ENCODE assay signal across 25 cellular contexts in genomic region chr15:98673133-98673532, GRCh38. TPM values are rescaled to one million over a fixed set of nuclear protein-coding genes. Genes with fewer than 3 reads are reported as not detected.
A peak's percentile ranks its signal among the peaks of the same experiment; 100 is the strongest.
DNase-seq lines count a peak whose midpoint lies in the region; ATAC-seq, FAIRE-seq and TF ChIP-seq lines count a peak whose summit lies in the region.
"Had no signal": no experiment of that assay in that cellular context is flagged by ENCODE, and none has a peak within 500 bp of the region (broad histone marks: within the 10 kb centered on the region; RNA-seq: fewer than 3 reads in every experiment).

No MANE protein-coding gene starts in this region.

- H3K27me3 ChIP-seq in heart left ventricle: no peaks in the 10 kb centered on the region
- no peaks in the 10 kb centered on the region for H3K27me3 ChIP-seq in tibial artery
- H3K27me3 ChIP-seq: sigmoid colon, upper lobe of left lung had no signal

- H3K36me3 Mint-ChIP-seq in WTC11 (no peaks in the 10 kb centered on the region; the same call in 1 of the 2 replicates), mesothelial cell of epicardium (no peaks in the 10 kb centered on the region)

- no peak for TF ChIP-seq POLR2A in heart left ventricle (IDR thresholded peaks at IDR 0.05)

- H3K36me3 ChIP-seq in heart left ventricle: no peaks in the 10 kb centered on the region
- H3K36me3 ChIP-seq in tibial artery: no peaks in the 10 kb centered on the region
- H3K36me3 ChIP-seq: sigmoid colon, upper lobe of left lung had no signal

- H3K27ac ChIP-seq in heart left ventricle: peak overlapping the region in 10 of 12 donors; percentile 5 to 90 (median 75)
- peak overlapping the region; percentile 50 to 62 for H3K27ac ChIP-seq in tibial artery
- H3K27ac ChIP-seq: epithelial cell of prostate had no signal

- intact Hi-C loops in heart left ventricle (cut with DNase I): loop anchor here in 5 of 10 donors (5.0 to 10.0 kb wide), 4 partner anchors 44 to 104 kb away; no protein-coding TSS in a partner anchor
- intact Hi-C loops in Right ventricle myocardium inferior (cut with DNase I): loop anchor here (5.0 kb wide), 2 partner anchors 54 to 104 kb away; no protein-coding TSS in a partner anchor
- intact Hi-C loops in tibial artery (cut with DNase I; ENCODE audit: low total_unique reads): no loop called here

- H3K4me3 ChIP-seq in heart left ventricle (no peak overlapping the region), tibial artery (no peak overlapping the region)
- H3K4me3 ChIP-seq: sigmoid colon, upper lobe of left lung had no signal

- peak overlapping the region; percentile 16 for H3K4me3 Mint-ChIP-seq in WTC11
- H3K4me3 Mint-ChIP-seq in mesothelial cell of epicardium: no peak overlapping the region
- H3K4me3 Mint-ChIP-seq: activated T-helper 1 cell treated with anti-CD3 and anti-CD28 coated beads, Interleukin-12 subunit alpha, Interleukin-12 subunit beta, Interleukin-2, Interleukin-4 antibody, amounts not matched to agents 30 ng/mL and 10 ng/mL and 1 ng/mL, durations not matched to agents 14 hours and 24 hours and 36 hours; CD14-positive monocyte had no signal

- no peak for ATAC-seq in heart left ventricle
- no peak for ATAC-seq in Right ventricle myocardium inferior
- no peak for ATAC-seq in WTC11
- ATAC-seq: activated CD4-positive, CD25-positive, alpha-beta regulatory T cell treated with anti-CD3 and anti-CD28 coated beads, Interleukin-2, amount 50 U/mL, for 24 hours; left colon; SK-N-SH treated with all-trans-retinoic acid at 6 μM for 48 hours had no signal

- H3K27ac Mint-ChIP-seq in WTC11 (peak overlapping the region; percentile 96), mesothelial cell of epicardium (peak overlapping the region; percentile 5)
- H3K27ac Mint-ChIP-seq: activated T-helper 1 cell treated with anti-CD3 and anti-CD28 coated beads, Interleukin-12 subunit alpha, Interleukin-12 subunit beta, Interleukin-2, Interleukin-4 antibody, amounts not matched to agents 30 ng/mL and 10 ng/mL and 1 ng/mL, durations not matched to agents 14 hours and 24 hours and 36 hours; CD14-positive monocyte had no signal

- DNase-seq in heart left ventricle: no peak
- no peak for DNase-seq in Right ventricle myocardium inferior (ENCODE audit: missing footprints)
- no peak for DNase-seq in WTC11 (ENCODE audit: low spot score)
- no peak for DNase-seq in mesothelial cell of epicardium (ENCODE audit: low spot score in 2 of 2, unreplicated experiment in 2 of 2)
- no peak for DNase-seq in tibial artery
- DNase-seq in urothelium cell line (ENCODE audit: low spot score): no peak
- DNase-seq in activated CD8-positive, alpha-beta memory T cell treated with anti-CD3 and anti-CD28 coated beads for 24 hours: no peak
- DNase-seq in GM19239 (ENCODE audit: insufficient read length, low spot score): no peak
- DNase-seq: activated CD4-positive, alpha-beta T cell treated with anti-CD3 and anti-CD28 coated beads, Interleukin-2, amount 50 U/mL, for 4 hours; activated naive CD4-positive, alpha-beta T cell treated with Interleukin-2 at 50 U/mL for 16 hours; DMS79 treated with DMSO at 0.1 percent for 48 hours; GDM1; left colon; NCI-H1436 treated with DMSO at 0.1 percent for 48 hours; OCI-M1; sigmoid colon; stimulated activated CD4-positive, alpha-beta T cell treated with anti-CD3 and anti-CD28 coated beads, Interleukin-4, amount 100 ng/mL, for 1 hour; T-helper 2 cell; upper lobe of left lung had no signal

- POLR2A ChIA-PET in WTC11 (lab: Charles Lee): no interaction called here

- H3K4me1 ChIP-seq in heart left ventricle (peaks cover 0 to 88% (median 58%) of the 10 kb centered on the region in 12 donors), tibial artery (peaks cover 5 to 99% (median 69%) of the 10 kb centered on the region in 4 donors)

- H3K9me3 Mint-ChIP-seq in WTC11 (no peaks in the 10 kb centered on the region), mesothelial cell of epicardium (no peaks in the 10 kb centered on the region)
- H3K9me3 Mint-ChIP-seq: activated T-helper 1 cell treated with anti-CD3 and anti-CD28 coated beads, Interleukin-12 subunit alpha, Interleukin-12 subunit beta, Interleukin-2, Interleukin-4 antibody, amounts not matched to agents 30 ng/mL and 10 ng/mL and 1 ng/mL, durations not matched to agents 14 hours and 24 hours and 36 hours; CD14-positive monocyte had no signal

- H3K4me1 Mint-ChIP-seq in WTC11 (peaks cover 85% of the 10 kb centered on the region), mesothelial cell of epicardium (peaks cover 63% of the 10 kb centered on the region)

- WGBS in heart left ventricle, 4 donors: 95 to 98% (median 96%) methylated on average over 4 of the region's 4 CpGs

- H3K27me3 Mint-ChIP-seq in WTC11 (ENCODE audit: low read depth) (no peaks in the 10 kb centered on the region), mesothelial cell of epicardium (ENCODE audit: low read depth) (no peaks in the 10 kb centered on the region)

- CTCF ChIA-PET in WTC11 (lab: Charles Lee): interaction anchor here (1.4 kb wide), 1 partner anchor 154 kb away, joined by 3 read pairs; no protein-coding TSS in a partner anchor

- no peak for FAIRE-seq in urothelium cell line (lab: Jason Lieb, UNC)
- no peak for FAIRE-seq in GM19239 (lab: Jason Lieb, UNC)
- FAIRE-seq: A204.1 had no signal

- TF ChIP-seq CTCF in heart left ventricle (IDR thresholded peaks at IDR 0.05): no peak
- no peak for TF ChIP-seq CTCF in WTC11 (IDR thresholded peaks at IDR 0.05)
- TF ChIP-seq CTCF in mesothelial cell of epicardium (IDR thresholded peaks at IDR 0.05; ENCODE audit: unreplicated experiment): no peak
- no peak for TF ChIP-seq CTCF in tibial artery (IDR thresholded peaks at IDR 0.05)

- H3K9me3 ChIP-seq in heart left ventricle (no peaks in the 10 kb centered on the region), tibial artery (no peaks in the 10 kb centered on the region)
- H3K9me3 ChIP-seq: sigmoid colon, upper lobe of left lung had no signal

TF ChIP-seq in WTC11, 78 proteins besides CTCF, POLR2A, EP300 and RAD21:
- TF ChIP-seq MXD4 (CRISPR knock-in tag; IDR thresholded peaks at IDR 0.05; ENCODE audit: borderline replicate concordance) (no peak), USF2 (CRISPR knock-in tag; IDR thresholded peaks at IDR 0.05) (no peak), ETV6 (CRISPR knock-in tag; IDR thresholded peaks at IDR 0.05) (no peak), IRF1 (CRISPR knock-in tag; IDR thresholded peaks at IDR 0.05) (no peak), MYBL2 (CRISPR knock-in tag; IDR thresholded peaks at IDR 0.05) (no peak), ZNF396 (CRISPR knock-in tag; IDR thresholded peaks at IDR 0.05; ENCODE audit: borderline replicate concordance) (no peak), ERG (CRISPR knock-in tag; IDR thresholded peaks at IDR 0.05) (no peak)

RNA-seq across cellular contexts. Expression of gene IGF1R, which starts 24.8 kb away (rescaled TPM):
- 10 to 100 TPM; 26.0 to 93.1 (median 47.5) TPM for total RNA-seq in heart left ventricle
- polyA plus RNA-seq in heart left ventricle: 10 to 100 TPM in 1 of 2 donors, 1 to 10 TPM in 1; 7.4 to 12.5 TPM
- 26.3 TPM for total RNA-seq in Right ventricle myocardium inferior
- 116 to 125 TPM (median 120 TPM) in 3 replicates for total RNA-seq in WTC11 (2021)
- total RNA-seq in mesothelial cell of epicardium: 110 to 113 TPM (median 113 TPM) in 3 replicates
